ENCODE assay signal across 22 cellular contexts in the genomic region with DNA sequence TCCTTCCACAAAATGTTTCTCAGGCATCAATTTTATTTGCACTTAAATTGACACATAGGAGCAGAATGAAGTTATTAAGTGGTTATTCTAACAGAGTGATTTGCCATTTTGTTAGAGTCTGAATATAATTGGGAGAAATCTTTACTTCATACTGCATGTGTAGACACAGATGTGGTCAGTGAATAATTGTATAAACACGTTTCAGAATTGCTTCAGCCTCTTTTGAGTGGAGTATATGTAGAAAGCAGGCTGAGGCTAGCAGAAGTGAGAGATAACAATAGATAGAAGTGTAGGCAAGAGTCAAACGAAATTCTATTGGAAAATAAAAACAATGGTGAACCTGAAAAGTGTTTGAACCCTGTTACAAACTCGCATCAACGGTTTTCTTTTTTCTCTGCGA.
"Had no signal": no experiment of that assay in that cellular context is flagged by ENCODE, and none has a peak within 500 bp of the region (broad histone marks: within the 10 kb centered on the region; RNA-seq: fewer than 3 reads in every experiment).

No MANE protein-coding gene starts in this region.

- H3K27ac ChIP-seq: heart right ventricle, right lobe of liver, skin epidermis, stomach, transverse colon, uterus, VCaP had no signal

- DNase-seq: activated CD4-positive, alpha-beta T cell treated with anti-CD3 and anti-CD28 coated beads, Interleukin-2, amount 10 ng/mL, durations not matched to agents 24 days and 14 days; activated CD8-positive, alpha-beta memory T cell treated with anti-CD3 and anti-CD28 coated beads, Interleukin-2, amount 10 ng/mL, durations not matched to agents 7 days and 5 days; activated CD8-positive, alpha-beta T cell treated with anti-CD3 and anti-CD28 coated beads for 36 hours; activated effector memory CD4-positive, alpha-beta T cell treated with anti-CD3 and anti-CD28 coated beads, Interleukin-2, amount 50 U/mL, for 16 hours; activated naive CD4-positive, alpha-beta T cell treated with anti-CD3 and anti-CD28 coated beads, Interleukin-2, amount 10 ng/mL, durations not matched to agents 7 days and 5 days; activated T-cell treated with anti-CD3 and anti-CD28 coated beads for 4 hours; aorta; effector CD4-positive, alpha-beta T cell; heart right ventricle; left colon; mesenchymal stem cell; mucosa of descending colon; occipital lobe; right lobe of liver; stimulated activated CD4-positive, alpha-beta T cell treated with anti-CD3 and anti-CD28 coated beads, Interleukin-2, amount 100 ng/mL, for 24 hours; stomach; transverse colon; uterus had no signal

- H3K4me3 ChIP-seq: heart right ventricle, mucosa of descending colon, right lobe of liver, skin epidermis, stomach, transverse colon, uterus had no signal

- ATAC-seq: activated CD4-positive, CD25-positive, alpha-beta regulatory T cell treated with anti-CD3 and anti-CD28 coated beads, Interleukin-2, amount 50 U/mL, for 24 hours; activated CD8-positive, alpha-beta memory T cell treated with anti-CD3 and anti-CD28 coated beads, Interleukin-2, amount 10 ng/mL, durations not matched to agents 7 days and 5 days; activated CD8-positive, alpha-beta T cell treated with anti-CD3 and anti-CD28 coated beads for 36 hours; heart right ventricle; left colon; mucosa of descending colon; right lobe of liver; stimulated activated effector memory CD8-positive, alpha-beta T cell treated with anti-CD3 and anti-CD28 coated beads, Interleukin-12 subunit alpha, Interleukin-12 subunit beta, amount 100 ng/mL, for 72 hours had no signal

- H3K4me1 ChIP-seq: heart right ventricle, right lobe of liver, stomach, transverse colon, uterus had no signal

- H3K27me3 ChIP-seq: heart right ventricle, right lobe of liver, stomach, transverse colon, uterus had no signal
